ENCODE assay signal across 33 cellular contexts in genomic region chr7:44590910-44591309, GRCh38. TPM values are rescaled to one million over a fixed set of nuclear protein-coding genes. Genes with fewer than 3 reads are reported as not detected.
"Had no signal": no experiment of that assay in that cellular context is flagged by ENCODE, and none has a peak within 500 bp of the region (broad histone marks: within the 10 kb centered on the region; RNA-seq: fewer than 3 reads in every experiment).

No MANE protein-coding gene starts in this region.

- H3K36me3 ChIP-seq: brain microvascular endothelial cell, Peyer's patch had no signal

- ATAC-seq: activated CD8-positive, alpha-beta memory T cell treated with anti-CD3 and anti-CD28 coated beads, Interleukin-2, amount 10 ng/mL, durations not matched to agents 7 days and 5 days; activated T-cell treated with anti-CD3 and anti-CD28 coated beads, Interleukin-2, amount 50 U/mL, for 72 hours; activated T-helper 17 cell treated with anti-CD3 and anti-CD28 coated beads, Interleukin-2, amount 50 U/mL, for 72 hours; Right ventricle myocardium inferior had no signal

- H3K4me1 Mint-ChIP-seq: activated T-helper 17 cell treated with anti-CD3 and anti-CD28 coated beads, Interleukin-2, amount 50 U/mL, for 72 hours had no signal

- DNase-seq: activated CD4-positive, alpha-beta memory T cell treated with anti-CD3 and anti-CD28 coated beads, Interleukin-2, amount 10 ng/mL, durations not matched to agents 7 days and 5 days; activated CD4-positive, alpha-beta T cell treated with anti-CD3 and anti-CD28 coated beads for 1 hour; activated CD4-positive, alpha-beta T cell treated with anti-CD3 and anti-CD28 coated beads for 48 hours; activated CD4-positive, CD25-positive, alpha-beta regulatory T cell; activated CD8-positive, alpha-beta memory T cell treated with anti-CD3 and anti-CD28 coated beads for 24 hours; activated CD8-positive, alpha-beta memory T cell treated with anti-CD3 and anti-CD28 coated beads, Interleukin-2, amount 10 ng/mL, durations not matched to agents 7 days and 5 days; activated CD8-positive, alpha-beta memory T cell treated with anti-CD3 and anti-CD28 coated beads, Interleukin-2, amount 50 U/mL, for 48 hours; activated effector memory CD4-positive, alpha-beta T cell treated with anti-CD3 and anti-CD28 coated beads, Interleukin-2, amount 50 U/mL, for 16 hours; activated naive CD4-positive, alpha-beta T cell; activated naive CD4-positive, alpha-beta T cell treated with anti-CD3 and anti-CD28 coated beads, Interleukin-2, amount 50 U/mL, for 16 hours; activated naive CD8-positive, alpha-beta T cell treated with anti-CD3 and anti-CD28 coated beads for 36 hours; activated T-cell treated with anti-CD3 and anti-CD28 coated beads, Interleukin-2, amount 50 U/mL, for 72 hours; amniotic stem cell; aorta; brain microvascular endothelial cell; central memory CD4-positive, alpha-beta T cell; NCI-H1048; NCI-H1105 treated with DMSO at 0.1 percent for 48 hours; NCI-H1436; NCI-H1694; NCI-H2029; NCI-H345; NCI-H524 treated with DMSO at 0.1 percent for 48 hours; Peyer's patch; SIG-M5 had no signal

- H3K36me3 Mint-ChIP-seq: activated CD8-positive, alpha-beta memory T cell treated with anti-CD3 and anti-CD28 coated beads, Interleukin-2, amount 10 ng/mL, durations not matched to agents 7 days and 5 days; activated naive CD8-positive, alpha-beta T cell treated with anti-CD3 and anti-CD28 coated beads for 36 hours had no signal

- H3K27ac Mint-ChIP-seq: activated CD4-positive, alpha-beta memory T cell treated with anti-CD3 and anti-CD28 coated beads, Interleukin-2, amount 10 ng/mL, durations not matched to agents 7 days and 5 days; activated CD8-positive, alpha-beta memory T cell treated with anti-CD3 and anti-CD28 coated beads, Interleukin-2, amount 10 ng/mL, durations not matched to agents 7 days and 5 days; activated naive CD8-positive, alpha-beta T cell treated with anti-CD3 and anti-CD28 coated beads for 36 hours; activated T-cell treated with anti-CD3 and anti-CD28 coated beads, Interleukin-2, amount 50 U/mL, for 72 hours; activated T-helper 17 cell treated with anti-CD3 and anti-CD28 coated beads, Interleukin-2, amount 50 U/mL, for 72 hours; T-helper 1 cell treated with Interleukin-12 subunit alpha and Interleukin-12 subunit beta and Interleukin-4 antibody, amounts not matched to agents 30 μg/mL and 1 μg/mL, for 36 hours; T-helper 2 cell treated with Interferon-gamma antibody and Interleukin-4, amounts not matched to agents 5 μg/mL and 100 μg/mL, for 36 hours had no signal

- H3K27me3 ChIP-seq: brain microvascular endothelial cell, Peyer's patch had no signal

- H3K9me3 Mint-ChIP-seq: activated CD4-positive, alpha-beta memory T cell treated with anti-CD3 and anti-CD28 coated beads, Interleukin-2, amount 10 ng/mL, durations not matched to agents 7 days and 5 days; activated naive CD8-positive, alpha-beta T cell treated with anti-CD3 and anti-CD28 coated beads for 36 hours; activated T-cell treated with anti-CD3 and anti-CD28 coated beads, Interleukin-2, amount 50 U/mL, for 72 hours; activated T-helper 17 cell treated with anti-CD3 and anti-CD28 coated beads, Interleukin-2, amount 50 U/mL, for 72 hours; T-helper 1 cell treated with Interleukin-12 subunit alpha and Interleukin-12 subunit beta and Interleukin-4 antibody, amounts not matched to agents 30 μg/mL and 1 μg/mL, for 36 hours; T-helper 2 cell treated with Interferon-gamma antibody and Interleukin-4, amounts not matched to agents 5 μg/mL and 100 μg/mL, for 36 hours had no signal

- H3K27ac ChIP-seq: brain microvascular endothelial cell, Peyer's patch, RWPE1, VCaP had no signal

- H3K4me3 Mint-ChIP-seq: activated CD4-positive, alpha-beta memory T cell treated with anti-CD3 and anti-CD28 coated beads, Interleukin-2, amount 10 ng/mL, durations not matched to agents 7 days and 5 days; activated CD8-positive, alpha-beta memory T cell treated with anti-CD3 and anti-CD28 coated beads, Interleukin-2, amount 10 ng/mL, durations not matched to agents 7 days and 5 days; activated naive CD8-positive, alpha-beta T cell treated with anti-CD3 and anti-CD28 coated beads for 36 hours; activated T-cell treated with anti-CD3 and anti-CD28 coated beads, Interleukin-2, amount 50 U/mL, for 72 hours; activated T-helper 17 cell treated with anti-CD3 and anti-CD28 coated beads, Interleukin-2, amount 50 U/mL, for 72 hours; T-helper 1 cell treated with Interleukin-12 subunit alpha and Interleukin-12 subunit beta and Interleukin-4 antibody, amounts not matched to agents 30 μg/mL and 1 μg/mL, for 36 hours; T-helper 2 cell treated with Interferon-gamma antibody and Interleukin-4, amounts not matched to agents 5 μg/mL and 100 μg/mL, for 36 hours had no signal

- H3K9me3 ChIP-seq: Peyer's patch had no signal

- H3K27me3 Mint-ChIP-seq: activated naive CD8-positive, alpha-beta T cell treated with anti-CD3 and anti-CD28 coated beads for 36 hours; activated T-helper 17 cell treated with anti-CD3 and anti-CD28 coated beads, Interleukin-2, amount 50 U/mL, for 72 hours had no signal

- H3K4me3 ChIP-seq: Peyer's patch had no signal

RNA-seq across cellular contexts. Expression of gene NPC1L1, which starts 49.8 kb away (rescaled TPM):
- total RNA-seq: activated CD4-positive, alpha-beta memory T cell treated with anti-CD3 and anti-CD28 coated beads, Interleukin-2, amount 10 ng/mL, durations not matched to agents 7 days and 5 days; activated CD8-positive, alpha-beta memory T cell treated with anti-CD3 and anti-CD28 coated beads, Interleukin-2, amount 10 ng/mL, durations not matched to agents 7 days and 5 days; activated naive CD8-positive, alpha-beta T cell treated with anti-CD3 and anti-CD28 coated beads for 36 hours; M059J; NCI-H460 had no signal
